ENCODE assay signal across 14 cellular contexts in genomic region chr16:88514070-88514469, GRCh38. TPM values are rescaled to one million over a fixed set of nuclear protein-coding genes. Genes with fewer than 3 reads are reported as not detected.
DNase-seq lines count a peak whose midpoint lies in the region; ATAC-seq and TF ChIP-seq lines count a peak whose summit lies in the region.
"Had no signal": no experiment of that assay in that cellular context is flagged by ENCODE, and none has a peak within 500 bp of the region (broad histone marks: within the 10 kb centered on the region; RNA-seq: fewer than 3 reads in every experiment).

No MANE protein-coding gene starts in this region.

- H3K4me3 ChIP-seq in cardiac muscle cell, result no peak overlapping the region
- no peak overlapping the region for H3K4me3 ChIP-seq in right cardiac atrium (ENCODE audit: low read length)
- H3K4me3 ChIP-seq in neuronal stem cell (ENCODE audit: low read length in 2 of 2), result no peak overlapping the region
- H3K4me3 ChIP-seq: A549 had no signal

- H3K18ac ChIP-seq in neuronal stem cell (ENCODE audit: low read length), result no peak overlapping the region

- no peak overlapping the region for H2BK5ac ChIP-seq in neuronal stem cell (ENCODE audit: low read length)

- H3K27me3 Mint-ChIP-seq in brain, result peaks cover 3% of the 10 kb centered on the region
- no peaks in the 10 kb centered on the region for H3K27me3 Mint-ChIP-seq in type B pancreatic cell
- H3K27me3 Mint-ChIP-seq: CD4-positive, alpha-beta T cell had no signal

- no peak overlapping the region for H3K4me2 ChIP-seq in neuronal stem cell (ENCODE audit: insufficient read depth, low read length, poor library complexity, severe bottlenecking)
- H3K4me2 ChIP-seq: A549 had no signal

- no peak overlapping the region for H3K14ac ChIP-seq in neuronal stem cell (ENCODE audit: low read length)

- ATAC-seq in right cardiac atrium, result no peak

- H2AK5ac ChIP-seq in neuronal stem cell (ENCODE audit: low read depth, low read length), result peak overlapping the region; percentile 84

- H3K27ac Mint-ChIP-seq in brain, result peak overlapping the region in 3 of 5 experiments; percentile 8 to 83 (median 35)
- H3K27ac Mint-ChIP-seq in type B pancreatic cell, result peak overlapping the region; percentile 36
- H3K27ac Mint-ChIP-seq: CD4-positive, alpha-beta T cell had no signal

- no peak overlapping the region for H3K4ac ChIP-seq in neuronal stem cell (ENCODE audit: low read length)

- H4K8ac ChIP-seq in neuronal stem cell (ENCODE audit: low read depth, low read length), result no peak overlapping the region

- DNase-seq in cardiac muscle cell (ENCODE audit: low read depth in 1 of 2, low spot score in 1 of 2) (no peak), right cardiac atrium (no peak), neuronal stem cell (ENCODE audit: low spot score) (no peak), type B pancreatic cell (ENCODE audit: extremely low spot score, unreplicated experiment) (no peak), amniotic stem cell (lab: John Stamatoyannopoulos, UW) (no peak)
- DNase-seq in stimulated activated naive CD4-positive, alpha-beta T cell treated with Interleukin-2 at 50 U/mL for 16 hours (lab: John Stamatoyannopoulos, UW), result no peak
- DNase-seq: AML-193; Caco-2; CD4-positive, alpha-beta T cell; HCEC 1CT had no signal

- peak overlapping the region; percentile 80 for H3K23ac ChIP-seq in neuronal stem cell (ENCODE audit: low read depth, low read length, poor library complexity)

- H3K79me1 ChIP-seq in neuronal stem cell (ENCODE audit: low read depth, low read length), result no peaks in the 10 kb centered on the region

- H3K27me3 ChIP-seq in cardiac muscle cell (no peaks in the 10 kb centered on the region), right cardiac atrium (ENCODE audit: control insufficient read depth, insufficient read depth) (no peaks in the 10 kb centered on the region), neuronal stem cell (ENCODE audit: control insufficient read depth in 3 of 3, insufficient read depth in 3 of 3, low read depth in 1 of 3, low read length in 3 of 3) (no peaks in the 10 kb centered on the region)

- no peak overlapping the region for H2BK15ac ChIP-seq in neuronal stem cell (ENCODE audit: low read length)

- H3K36me3 ChIP-seq in cardiac muscle cell (no peaks in the 10 kb centered on the region), neuronal stem cell (replicated peaks in 1 of 2; ENCODE audit: control insufficient read depth in 2 of 2, insufficient read depth in 2 of 2, low read length in 2 of 2) (no peaks in the 10 kb centered on the region)

- WGBS in right cardiac atrium, result 94% methylated on average over 20 of the region's 20 CpGs
- no CpG with 5 or more reads among the region's 20 CpGs for WGBS in neuronal stem cell (ENCODE audit: extremely low coverage in 2 of 2, insufficient read length in 2 of 2, insufficient replicate concordance in 1 of 2), 2 donors

- H3K9me3 ChIP-seq in cardiac muscle cell (ENCODE audit: low read depth) (no peaks in the 10 kb centered on the region), right cardiac atrium (ENCODE audit: control insufficient read depth, low read length) (no peaks in the 10 kb centered on the region), neuronal stem cell (replicated peaks in 1 of 2; ENCODE audit: control insufficient read depth in 2 of 2, insufficient read depth in 1 of 2, low read depth in 1 of 2, low read length in 2 of 2) (no peaks in the 10 kb centered on the region)
- H3K9me3 ChIP-seq: A549, Caco-2 had no signal

- no peak overlapping the region for H2BK12ac ChIP-seq in neuronal stem cell (ENCODE audit: low read length)

- H4K91ac ChIP-seq in neuronal stem cell (ENCODE audit: low read depth, low read length, poor library complexity), result no peak overlapping the region

- H3K4me1 Mint-ChIP-seq in brain (peaks cover 43% of the 10 kb centered on the region), type B pancreatic cell (ENCODE audit: unreplicated experiment) (peaks cover 13% of the 10 kb centered on the region)

- TF ChIP-seq CTCF in cardiac muscle cell (IDR thresholded peaks at IDR 0.05; ENCODE audit: low read depth, low read length) (no peak), brain (conservative IDR thresholded peaks at IDR 0.05) (no peak), type B pancreatic cell (conservative IDR thresholded peaks at IDR 0.05) (no peak)

- intact Hi-C loops in right cardiac atrium (cut with DNase I), result no loop called here

- H3K4me1 ChIP-seq in cardiac muscle cell (ENCODE audit: low read depth) (peaks cover 6% of the 10 kb centered on the region), right cardiac atrium (ENCODE audit: control insufficient read depth, insufficient read depth, low read length) (no peaks in the 10 kb centered on the region), neuronal stem cell (ENCODE audit: control insufficient read depth in 2 of 2, insufficient read depth in 1 of 2, low read depth in 1 of 2, low read length in 2 of 2) (peaks cover 8 to 18% of the 10 kb centered on the region in 2 donors)
- H3K4me1 ChIP-seq: A549 had no signal

- H3K27ac ChIP-seq in cardiac muscle cell (peak overlapping the region; percentile 43), right cardiac atrium (ENCODE audit: low read length) (no peak overlapping the region), neuronal stem cell (replicated peaks; ENCODE audit: low read length) (no peak overlapping the region)
- H3K27ac ChIP-seq: 22Rv1, A549, C4-2B had no signal

- H3K9ac ChIP-seq in neuronal stem cell (ENCODE audit: low read depth, low read length, poor library complexity), result no peak overlapping the region

- no peak overlapping the region for H3K4me3 Mint-ChIP-seq in brain
- no peak overlapping the region for H3K4me3 Mint-ChIP-seq in type B pancreatic cell
- H3K4me3 Mint-ChIP-seq: CD4-positive, alpha-beta T cell had no signal

- H3K36me3 Mint-ChIP-seq in brain, result peaks cover 10% of the 10 kb centered on the region
- no peaks in the 10 kb centered on the region for H3K36me3 Mint-ChIP-seq in type B pancreatic cell

- H2BK120ac ChIP-seq in neuronal stem cell (ENCODE audit: low read depth, low read length), result no peak overlapping the region

- H3K9me3 Mint-ChIP-seq in brain, result peaks cover 0 to 3% (median 0%) of the 10 kb centered on the region in 5 experiments
- H3K9me3 Mint-ChIP-seq in type B pancreatic cell, result no peaks in the 10 kb centered on the region
- H3K9me3 Mint-ChIP-seq: CD4-positive, alpha-beta T cell had no signal

- H2AFZ ChIP-seq in neuronal stem cell (ENCODE audit: low read length), result no peak overlapping the region

RNA-seq across cellular contexts. Expression of gene ZC3H18, which starts 56.1 kb away (rescaled TPM):
- total RNA-seq in cardiac muscle cell, result 16.1 and 26.9 TPM in 2 replicates
- polyA plus RNA-seq in cardiac muscle cell, result 26.8 and 31.7 TPM in 2 replicates
- total RNA-seq in right cardiac atrium, result 10 to 100 TPM; 17.5 to 25.1 (median 21.2) TPM
- 19.6 TPM for polyA plus RNA-seq in right cardiac atrium
- polyA plus RNA-seq in brain (ENCODE audit: insufficient read depth, low read depth, low replicate concordance), result 61.8 TPM
- 48.7 TPM for polyA plus RNA-seq in neuronal stem cell (2013, experiment 1 of 2)
- 49.9 TPM for polyA plus RNA-seq in neuronal stem cell (2013, experiment 2 of 2)
- total RNA-seq in type B pancreatic cell (ENCODE audit: low replicate concordance), result 56.5 and 70.2 TPM in 2 replicates
